In the genomic region with DNA sequence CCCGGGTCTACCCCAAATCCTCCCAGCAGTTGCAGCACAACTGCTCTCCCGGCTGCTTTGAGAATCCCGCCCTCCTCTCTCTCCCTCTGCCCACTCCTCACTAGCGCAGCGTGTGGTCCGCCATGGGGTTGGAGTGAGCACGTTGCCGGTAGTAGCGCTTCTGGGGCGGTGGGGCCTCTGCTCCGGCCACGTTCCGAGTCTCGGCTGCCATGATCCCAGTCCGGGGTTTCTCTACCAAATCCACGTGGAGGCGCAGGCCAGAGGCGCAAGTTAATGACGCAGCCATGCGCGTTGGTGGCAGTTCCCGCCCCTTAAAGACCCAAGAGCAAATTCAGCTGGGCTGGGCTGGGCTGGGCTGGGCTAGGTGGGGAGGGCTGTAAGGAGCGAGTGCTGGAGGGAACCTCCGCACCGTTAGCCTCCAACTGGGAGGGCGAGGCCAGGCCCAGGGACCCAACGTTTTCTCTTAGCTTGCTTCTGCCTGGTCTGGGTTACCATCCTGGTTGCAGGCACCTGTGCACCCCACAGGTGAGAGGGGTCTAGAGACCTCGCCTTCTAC, we compare ENCODE assay signal across 8 cellular contexts. TPM values are rescaled to one million over a fixed set of nuclear protein-coding genes. Genes with fewer than 3 reads are reported as not detected.
DNase-seq lines count a peak whose midpoint lies in the region; ATAC-seq and TF ChIP-seq lines count a peak whose summit lies in the region.

A gene (minus strand): TSS at position 233 of the 556 bp plus-strand sequence. CDS start 22 bp downstream, at position 211.

- peaks cover 31% of the 10 kb centered on the region for H3K36me3 ChIP-seq in endodermal cell (ENCODE audit: control insufficient read depth, insufficient read depth, low read length)

- peaks cover 10% of the 10 kb centered on the region for H3K36me3 Mint-ChIP-seq in activated CD8-positive, alpha-beta memory T cell treated with anti-CD3 and anti-CD28 coated beads, Interleukin-2, amount 10 ng/mL, durations not matched to agents 7 days and 5 days
- H3K36me3 Mint-ChIP-seq in endodermal cell (ENCODE audit: low read depth): peaks cover 26% of the 10 kb centered on the region

- TF ChIP-seq CTCF in endodermal cell (conservative IDR thresholded peaks at IDR 0.05): no peak

- H3K27ac ChIP-seq in endodermal cell (ENCODE audit: low read depth, low read length): peak within 1 kb of the TSS; percentile 96

- peak; percentile 63 for ATAC-seq in GM19468 (IDR thresholded peaks at IDR 0.05; ENCODE audit: extremely low read depth, unreplicated experiment)
- ATAC-seq in activated CD8-positive, alpha-beta memory T cell treated with anti-CD3 and anti-CD28 coated beads, Interleukin-2, amount 10 ng/mL, durations not matched to agents 7 days and 5 days: peak; percentile 92

- H3K4me1 ChIP-seq in endodermal cell (ENCODE audit: control insufficient read depth, insufficient read depth, low read length): no peaks in the 10 kb centered on the region

- no peaks in the 10 kb centered on the region for H3K9me3 ChIP-seq in endodermal cell (ENCODE audit: control insufficient read depth, low read length)

- peaks cover under 1% of the 10 kb centered on the region for H3K27me3 Mint-ChIP-seq in activated CD8-positive, alpha-beta memory T cell treated with anti-CD3 and anti-CD28 coated beads, Interleukin-2, amount 10 ng/mL, durations not matched to agents 7 days and 5 days
- peaks cover 6% of the 10 kb centered on the region for H3K27me3 Mint-ChIP-seq in endodermal cell (ENCODE audit: insufficient read depth)

- H3K4me3 ChIP-seq in endodermal cell (ENCODE audit: low read length): peak within 1 kb of the TSS; percentile 97

- no peaks in the 10 kb centered on the region for H3K9me3 Mint-ChIP-seq in activated CD8-positive, alpha-beta memory T cell treated with anti-CD3 and anti-CD28 coated beads, Interleukin-2, amount 10 ng/mL, durations not matched to agents 7 days and 5 days (ENCODE audit: low read depth)
- H3K9me3 Mint-ChIP-seq in endodermal cell: no peaks in the 10 kb centered on the region

- WGBS in endodermal cell (ENCODE audit: insufficient coverage in 1 of 2, insufficient read length in 1 of 2), 2 experiments: 0% methylated on average over 14 to 28 of the region's 28 CpGs

- peaks cover 26% of the 10 kb centered on the region for H3K4me1 Mint-ChIP-seq in activated CD8-positive, alpha-beta memory T cell treated with anti-CD3 and anti-CD28 coated beads, Interleukin-2, amount 10 ng/mL, durations not matched to agents 7 days and 5 days
- peaks cover 6% of the 10 kb centered on the region for H3K4me1 Mint-ChIP-seq in endodermal cell

- peak within 1 kb of the TSS; percentile 99 for H3K4me3 Mint-ChIP-seq in activated CD8-positive, alpha-beta memory T cell treated with anti-CD3 and anti-CD28 coated beads, Interleukin-2, amount 10 ng/mL, durations not matched to agents 7 days and 5 days
- peak within 1 kb of the TSS; percentile 85 for H3K4me3 Mint-ChIP-seq in endodermal cell

- H3K9ac ChIP-seq in endodermal cell (ENCODE audit: extremely low read depth, low read length, poor library complexity, severe bottlenecking): peak within 1 kb of the TSS; percentile 99

- H3K27ac Mint-ChIP-seq in activated CD8-positive, alpha-beta memory T cell treated with anti-CD3 and anti-CD28 coated beads, Interleukin-2, amount 10 ng/mL, durations not matched to agents 7 days and 5 days: peak within 1 kb of the TSS; percentile 98
- H3K27ac Mint-ChIP-seq in endodermal cell: peak within 1 kb of the TSS; percentile 100

- CTCF ChIA-PET in activated CD8-positive, alpha-beta memory T cell treated with anti-CD3 and anti-CD28 coated beads, Interleukin-2, amount 10 ng/mL, durations not matched to agents 7 days and 5 days (lab: Charles Lee): interaction anchor here (0.8 to 4.8 kb wide), 6 partner anchors 9 to 65 kb away, joined by 3 to 25 read pairs (median 6); a partner anchor contains a TSS

- DNase-seq in CMK (ENCODE audit: low read depth): peak; percentile 81
- peak; percentile 98 for DNase-seq in HS-5 (ENCODE audit: low read depth)
- peak; percentile 91 for DNase-seq in NOMO-1 treated with DMSO at 0.1 percent for 48 hours (lab: John Stamatoyannopoulos, UW; ENCODE audit: unreplicated experiment)
- peak; percentile 97 for DNase-seq in activated CD8-positive, alpha-beta memory T cell treated with anti-CD3 and anti-CD28 coated beads, Interleukin-2, amount 10 ng/mL, durations not matched to agents 7 days and 5 days
- peak; percentile 100 for DNase-seq in endodermal cell
- peak; percentile 97 for DNase-seq in mesenteric fat pad (ENCODE audit: low spot score)
- DNase-seq in stimulated activated CD8-positive, alpha-beta memory T cell treated with anti-CD3 and anti-CD28 coated beads, Interleukin-15, amount 100 ng/mL, for 24 hours (ENCODE audit: low read depth): peak; percentile 77

- peaks cover 3% of the 10 kb centered on the region for H3K27me3 ChIP-seq in endodermal cell (ENCODE audit: control insufficient read depth, insufficient read depth, low read length, poor library complexity, severe bottlenecking)

RNA-seq across cellular contexts. Expression of the gene that starts here (rescaled TPM):
- 10 to 100 TPM; 22.1 to 32.1 TPM for total RNA-seq in activated CD8-positive, alpha-beta memory T cell treated with anti-CD3 and anti-CD28 coated beads, Interleukin-2, amount 10 ng/mL, durations not matched to agents 7 days and 5 days
- 10 to 100 TPM; 26.1 to 28.7 TPM for total RNA-seq in endodermal cell
- 19.3 TPM for polyA plus RNA-seq in endodermal cell (2013, experiment 1 of 2)
- 22.0 TPM for polyA plus RNA-seq in endodermal cell (2013, experiment 2 of 2)
- total RNA-seq in mesenteric fat pad: 32.8 TPM

Comparison
In these comparisons a context has a peak if more than half of its experiments do, and no peak if none do; other contexts are left out.
1. Peak in every context shown above with its lines: DNase-seq, ATAC-seq, H3K4me3 ChIP-seq and H3K27ac ChIP-seq.